25 cellular contexts compared by ENCODE assay signal in genomic region chr17:46089389-46089965, GRCh38.
DNase-seq lines count a peak whose midpoint lies in the region; ATAC-seq and TF ChIP-seq lines count a peak whose summit lies in the region.
"Had no signal": no experiment of that assay in that cellular context is flagged by ENCODE, and none has a peak within 500 bp of the region (broad histone marks: within the 10 kb centered on the region; RNA-seq: fewer than 3 reads in every experiment).

No MANE protein-coding gene starts in this region.

- no peak for ATAC-seq in CD4-positive, alpha-beta T cell (ENCODE audit: poor library complexity)
- no peak for ATAC-seq in CD8-positive, alpha-beta T cell
- ATAC-seq in natural killer cell, result no peak
- no peak for ATAC-seq in naive thymus-derived CD8-positive, alpha-beta T cell
- no peak for ATAC-seq in GM21515 (IDR thresholded peaks at IDR 0.05; ENCODE audit: unreplicated experiment)
- ATAC-seq: activated T-cell treated with anti-CD3 and anti-CD28 coated beads, Interleukin-2, amount 50 U/mL, for 4 hours; HCT116; heart right ventricle; HepG2; left colon; sciatic nerve had no signal

- no peak overlapping the region for H3K27ac ChIP-seq in CD4-positive, alpha-beta T cell (ENCODE audit: low read depth, low read length)
- no peak overlapping the region for H3K27ac ChIP-seq in CD8-positive, alpha-beta T cell (ENCODE audit: low read depth, low read length)
- no peak overlapping the region for H3K27ac ChIP-seq in vagina
- H3K27ac ChIP-seq: heart right ventricle, HL-60, Peyer's patch, SJSA1 had no signal

- peaks cover 85% of the 10 kb centered on the region for H3K4me1 Mint-ChIP-seq in CD4-positive, alpha-beta T cell (ENCODE audit: low read depth)
- H3K4me1 Mint-ChIP-seq in CD8-positive, alpha-beta T cell (ENCODE audit: low read depth), result peaks cover 70% of the 10 kb centered on the region
- H3K4me1 Mint-ChIP-seq in activated naive CD8-positive, alpha-beta T cell treated with anti-CD3 and anti-CD28 coated beads for 36 hours, result peaks cover 60% of the 10 kb centered on the region
- H3K4me1 Mint-ChIP-seq in natural killer cell (peaks cover 57 to 59% of the 10 kb centered on the region in 2 donors), chondrocyte (ENCODE audit: low read depth) (peaks cover 11% of the 10 kb centered on the region)
- H3K4me1 Mint-ChIP-seq in naive thymus-derived CD8-positive, alpha-beta T cell, result peaks cover 31 to 78% (median 63%) of the 10 kb centered on the region in 4 donors

- H3K4me3 Mint-ChIP-seq in CD4-positive, alpha-beta T cell, result no peak overlapping the region
- H3K4me3 Mint-ChIP-seq in CD8-positive, alpha-beta T cell, result no peak overlapping the region
- no peak overlapping the region for H3K4me3 Mint-ChIP-seq in activated naive CD8-positive, alpha-beta T cell treated with anti-CD3 and anti-CD28 coated beads for 36 hours
- H3K4me3 Mint-ChIP-seq in natural killer cell (no peak overlapping the region), chondrocyte (ENCODE audit: unreplicated experiment) (no peak overlapping the region)
- H3K4me3 Mint-ChIP-seq in naive thymus-derived CD8-positive, alpha-beta T cell, result no peak overlapping the region
- H3K4me3 Mint-ChIP-seq: activated T-cell treated with anti-CD3 and anti-CD28 coated beads, Interleukin-2, amount 50 U/mL, for 4 hours; brain; CD4-positive, CD25-positive, alpha-beta regulatory T cell; T-helper 1 cell treated with Interleukin-12 subunit alpha and Interleukin-12 subunit beta and Interleukin-4 antibody, amounts not matched to agents 30 μg/mL and 1 μg/mL, for 36 hours had no signal

- TF ChIP-seq POLR2A in vagina (IDR thresholded peaks at IDR 0.05), result no peak

- POLR2A ChIA-PET in CD4-positive, alpha-beta T cell (lab: Charles Lee), result interaction anchor here (0.6 to 0.7 kb wide), 2 partner anchors 16 to 30 kb away, joined by 3 read pairs; no protein-coding TSS in a partner anchor
- POLR2A ChIA-PET in CD8-positive, alpha-beta T cell (lab: Charles Lee), result interaction anchor here (0.6 to 1.4 kb wide), 4 partner anchors 27 to 103 kb away, joined by 3 to 4 read pairs (median 3); partner anchors contain the start of gene KANSL1
- POLR2A ChIA-PET in naive thymus-derived CD8-positive, alpha-beta T cell (lab: Charles Lee), result interaction anchor here (1.3 kb wide), 1 partner anchor 18 kb away, joined by 3 read pairs; no protein-coding TSS in a partner anchor

- intact Hi-C loops in CD4-positive, alpha-beta T cell (cut with DNase I, micrococcal nuclease), result no loop called here
- intact Hi-C loops in CD8-positive, alpha-beta T cell (cut with DNase I, micrococcal nuclease), result no loop called here
- intact Hi-C loops in natural killer cell (cut with micrococcal nuclease) (no loop called here), vagina (cut with DNase I) (no loop called here)

- peaks cover 77% of the 10 kb centered on the region for H3K36me3 Mint-ChIP-seq in CD4-positive, alpha-beta T cell (ENCODE audit: low read depth)
- H3K36me3 Mint-ChIP-seq in CD8-positive, alpha-beta T cell, result peaks cover 68% of the 10 kb centered on the region
- peaks cover 58% of the 10 kb centered on the region for H3K36me3 Mint-ChIP-seq in activated naive CD8-positive, alpha-beta T cell treated with anti-CD3 and anti-CD28 coated beads for 36 hours
- H3K36me3 Mint-ChIP-seq in natural killer cell (no peaks in the 10 kb centered on the region), chondrocyte (ENCODE audit: low read depth) (peaks cover 1% of the 10 kb centered on the region)
- H3K36me3 Mint-ChIP-seq in naive thymus-derived CD8-positive, alpha-beta T cell, result peaks cover 0 to 67% (median 4%) of the 10 kb centered on the region in 3 donors

- no peak for TF ChIP-seq CTCF in CD4-positive, alpha-beta T cell (IDR thresholded peaks at IDR 0.05)
- TF ChIP-seq CTCF in CD8-positive, alpha-beta T cell (IDR thresholded peaks at IDR 0.05), result no peak
- TF ChIP-seq CTCF in natural killer cell (IDR thresholded peaks at IDR 0.05) (no peak), chondrocyte (IDR thresholded peaks at IDR 0.05) (no peak), vagina (IDR thresholded peaks at IDR 0.05) (no peak)

- peak overlapping the region; percentile 54 for H3K27ac Mint-ChIP-seq in CD4-positive, alpha-beta T cell
- peak overlapping the region; percentile 58 for H3K27ac Mint-ChIP-seq in CD8-positive, alpha-beta T cell
- H3K27ac Mint-ChIP-seq in activated naive CD8-positive, alpha-beta T cell treated with anti-CD3 and anti-CD28 coated beads for 36 hours, result peak overlapping the region; percentile 76
- peak overlapping the region; percentile 45 to 67 for H3K27ac Mint-ChIP-seq in natural killer cell
- no peak overlapping the region for H3K27ac Mint-ChIP-seq in chondrocyte (ENCODE audit: unreplicated experiment)
- H3K27ac Mint-ChIP-seq in naive thymus-derived CD8-positive, alpha-beta T cell, result peak overlapping the region in 5 of 10 donors; percentile 23 to 67 (median 61)
- H3K27ac Mint-ChIP-seq: T-helper 1 cell treated with Interleukin-12 subunit alpha and Interleukin-12 subunit beta and Interleukin-4 antibody, amounts not matched to agents 30 μg/mL and 1 μg/mL, for 36 hours had no signal

- no peaks in the 10 kb centered on the region for H3K27me3 ChIP-seq in CD4-positive, alpha-beta T cell (ENCODE audit: control insufficient read depth, insufficient read depth, low read length)
- no peaks in the 10 kb centered on the region for H3K27me3 ChIP-seq in CD8-positive, alpha-beta T cell (ENCODE audit: insufficient read depth, low read length)
- H3K27me3 ChIP-seq in vagina, result no peaks in the 10 kb centered on the region
- H3K27me3 ChIP-seq: heart right ventricle, Peyer's patch, SJSA1 had no signal

- no peak for DNase-seq in CD4-positive, alpha-beta T cell
- DNase-seq in CD8-positive, alpha-beta T cell, result no peak
- DNase-seq in activated naive CD8-positive, alpha-beta T cell treated with anti-CD3 and anti-CD28 coated beads for 36 hours, result no peak
- DNase-seq in natural killer cell (no peak), chondrocyte (ENCODE audit: low spot score) (no peak), vagina (ENCODE audit: extremely low spot score in 2 of 2) (no peak)
- no peak for DNase-seq in naive thymus-derived CD8-positive, alpha-beta T cell
- DNase-seq: activated T-cell treated with anti-CD3 and anti-CD28 coated beads, Interleukin-2, amount 50 U/mL, for 4 hours; CD4-positive, CD25-positive, alpha-beta regulatory T cell; foreskin fibroblast; heart right ventricle; left colon; NCI-H1092; NCI-H187 treated with DMSO at 0.1 percent for 48 hours; NCI-H526; Peyer's patch; trophoblast cell had no signal

- CTCF ChIA-PET in CD4-positive, alpha-beta T cell (lab: Charles Lee), result interaction anchor here (0.6 to 1.9 kb wide), 3 partner anchors 79 to 119 kb away, joined by 3 to 4 read pairs (median 4); no protein-coding TSS in a partner anchor
- CTCF ChIA-PET in CD8-positive, alpha-beta T cell (lab: Charles Lee), result interaction anchor here (0.6 to 1.7 kb wide), 5 partner anchors 45 to 988 kb away, joined by 3 to 8 read pairs (median 3); no protein-coding TSS in a partner anchor

- no peak overlapping the region for H3K4me3 ChIP-seq in CD8-positive, alpha-beta T cell (ENCODE audit: low read depth, low read length)
- H3K4me3 ChIP-seq in vagina, result no peak overlapping the region
- H3K4me3 ChIP-seq: heart right ventricle, Peyer's patch, SJSA1 had no signal

- peaks cover 3% of the 10 kb centered on the region for H3K4me1 ChIP-seq in CD8-positive, alpha-beta T cell (ENCODE audit: insufficient read depth, low read length)
- H3K4me1 ChIP-seq in vagina, result peaks cover 19% of the 10 kb centered on the region
- H3K4me1 ChIP-seq: Peyer's patch had no signal

- no peaks in the 10 kb centered on the region for H3K9me3 Mint-ChIP-seq in CD4-positive, alpha-beta T cell
- no peaks in the 10 kb centered on the region for H3K9me3 Mint-ChIP-seq in CD8-positive, alpha-beta T cell
- no peaks in the 10 kb centered on the region for H3K9me3 Mint-ChIP-seq in activated naive CD8-positive, alpha-beta T cell treated with anti-CD3 and anti-CD28 coated beads for 36 hours
- H3K9me3 Mint-ChIP-seq in natural killer cell, result no peaks in the 10 kb centered on the region
- no peaks in the 10 kb centered on the region for H3K9me3 Mint-ChIP-seq in chondrocyte (ENCODE audit: low read depth)
- H3K9me3 Mint-ChIP-seq in naive thymus-derived CD8-positive, alpha-beta T cell, result no peaks in the 10 kb centered on the region
- H3K9me3 Mint-ChIP-seq: activated T-cell treated with anti-CD3 and anti-CD28 coated beads, Interleukin-2, amount 50 U/mL, for 4 hours; brain; CD4-positive, CD25-positive, alpha-beta regulatory T cell; T-helper 1 cell treated with Interleukin-12 subunit alpha and Interleukin-12 subunit beta and Interleukin-4 antibody, amounts not matched to agents 30 μg/mL and 1 μg/mL, for 36 hours had no signal

- H3K9me3 ChIP-seq in CD4-positive, alpha-beta T cell (ENCODE audit: control insufficient read depth, low read length), result no peaks in the 10 kb centered on the region
- H3K9me3 ChIP-seq in CD8-positive, alpha-beta T cell (ENCODE audit: low read length), result no peaks in the 10 kb centered on the region
- no peaks in the 10 kb centered on the region for H3K9me3 ChIP-seq in vagina
- H3K9me3 ChIP-seq: heart right ventricle, Peyer's patch, SJSA1 had no signal

- no peaks in the 10 kb centered on the region for H3K27me3 Mint-ChIP-seq in CD4-positive, alpha-beta T cell
- H3K27me3 Mint-ChIP-seq in CD8-positive, alpha-beta T cell (ENCODE audit: low read depth), result no peaks in the 10 kb centered on the region
- no peaks in the 10 kb centered on the region for H3K27me3 Mint-ChIP-seq in activated naive CD8-positive, alpha-beta T cell treated with anti-CD3 and anti-CD28 coated beads for 36 hours
- H3K27me3 Mint-ChIP-seq in natural killer cell (ENCODE audit: low read depth in 2 of 2), result no peaks in the 10 kb centered on the region
- no peaks in the 10 kb centered on the region for H3K27me3 Mint-ChIP-seq in chondrocyte (ENCODE audit: low read depth)
- H3K27me3 Mint-ChIP-seq in naive thymus-derived CD8-positive, alpha-beta T cell, result no peaks in the 10 kb centered on the region
- H3K27me3 Mint-ChIP-seq: brain; CD4-positive, CD25-positive, alpha-beta regulatory T cell had no signal

- H3K36me3 ChIP-seq in CD8-positive, alpha-beta T cell (ENCODE audit: insufficient read depth, low read length), result peaks cover 14% of the 10 kb centered on the region
- peaks cover 2 to 5% of the 10 kb centered on the region in 2 donors for H3K36me3 ChIP-seq in vagina
